Comparison of ENCODE assay signal across 15 cellular contexts in genomic region chr3:156416846-156417581, GRCh38.
A peak's percentile ranks its signal among the peaks of the same experiment; 100 is the strongest.
DNase-seq lines count a peak whose midpoint lies in the region; ATAC-seq lines count a peak whose summit lies in the region.
"Had no signal": no experiment of that assay in that cellular context is flagged by ENCODE, and none has a peak within 500 bp of the region (broad histone marks: within the 10 kb centered on the region; RNA-seq: fewer than 3 reads in every experiment).

No MANE protein-coding gene starts in this region.

- no peak overlapping the region for H3K4me3 Mint-ChIP-seq in activated T-cell treated with anti-CD3 and anti-CD28 coated beads, Interleukin-2, amount 50 U/mL, for 4 hours
- H3K4me3 Mint-ChIP-seq in activated T-cell treated with anti-CD3 and anti-CD28 coated beads, Interleukin-2, amount 50 U/mL, for 72 hours: no peak overlapping the region
- H3K4me3 Mint-ChIP-seq: T-cell had no signal

- DNase-seq in DMS 273 treated with DMSO at 0.1 percent for 48 hours (lab: John Stamatoyannopoulos, UW): peak; percentile 47
- DNase-seq in HT-29 (ENCODE audit: low spot score): peak; percentile 2
- DNase-seq in adipocyte (ENCODE audit: low read depth): peak; percentile 10
- peak; percentile 4 for DNase-seq in kidney tubule cell (ENCODE audit: low spot score)
- no peak for DNase-seq in activated T-cell treated with anti-CD3 and anti-CD28 coated beads, Interleukin-2, amount 50 U/mL, for 4 hours
- DNase-seq in activated T-cell treated with anti-CD3 and anti-CD28 coated beads, Interleukin-2, amount 50 U/mL, for 72 hours: no peak
- DNase-seq in NCI-H2196 treated with DMSO at 0.1 percent for 48 hours (lab: John Stamatoyannopoulos, UW; ENCODE audit: unreplicated experiment): no peak
- DNase-seq in NOMO-1 (lab: John Stamatoyannopoulos, UW; ENCODE audit: unreplicated experiment in 2 of 2): no peak
- DNase-seq: activated CD4-positive, CD25-positive, alpha-beta regulatory T cell; activated naive CD4-positive, alpha-beta T cell; effector memory CD4-positive, alpha-beta T cell; kidney; mucosa of descending colon; NCI-H1048; T-cell had no signal

- no peaks in the 10 kb centered on the region for H3K4me1 Mint-ChIP-seq in activated T-cell treated with anti-CD3 and anti-CD28 coated beads, Interleukin-2, amount 50 U/mL, for 4 hours (ENCODE audit: low read depth)
- H3K4me1 Mint-ChIP-seq in activated T-cell treated with anti-CD3 and anti-CD28 coated beads, Interleukin-2, amount 50 U/mL, for 72 hours (ENCODE audit: low read depth): no peaks in the 10 kb centered on the region
- H3K4me1 Mint-ChIP-seq: T-cell had no signal

- no peaks in the 10 kb centered on the region for H3K4me1 ChIP-seq in adipocyte (ENCODE audit: control insufficient read depth, insufficient read depth, low read length)

- H3K36me3 Mint-ChIP-seq in activated T-cell treated with anti-CD3 and anti-CD28 coated beads, Interleukin-2, amount 50 U/mL, for 4 hours (ENCODE audit: insufficient read depth): no peaks in the 10 kb centered on the region
- no peaks in the 10 kb centered on the region for H3K36me3 Mint-ChIP-seq in activated T-cell treated with anti-CD3 and anti-CD28 coated beads, Interleukin-2, amount 50 U/mL, for 72 hours (ENCODE audit: insufficient read depth in 2 of 2)
- H3K36me3 Mint-ChIP-seq: T-cell had no signal

- no peak for ATAC-seq in activated T-cell treated with anti-CD3 and anti-CD28 coated beads, Interleukin-2, amount 50 U/mL, for 4 hours
- ATAC-seq in activated T-cell treated with anti-CD3 and anti-CD28 coated beads, Interleukin-2, amount 50 U/mL, for 72 hours (replicated peaks in 1 of 2): no peak
- ATAC-seq: mucosa of descending colon, T-cell had no signal

- H3K36me3 ChIP-seq in adipocyte (ENCODE audit: control insufficient read depth, insufficient read depth, low read length, severe bottlenecking): no peaks in the 10 kb centered on the region

- peaks cover 8% of the 10 kb centered on the region for H3K27me3 Mint-ChIP-seq in activated T-cell treated with anti-CD3 and anti-CD28 coated beads, Interleukin-2, amount 50 U/mL, for 4 hours (ENCODE audit: low read depth)
- no peaks in the 10 kb centered on the region for H3K27me3 Mint-ChIP-seq in activated T-cell treated with anti-CD3 and anti-CD28 coated beads, Interleukin-2, amount 50 U/mL, for 72 hours (ENCODE audit: low read depth)

- H3K9me3 Mint-ChIP-seq in activated T-cell treated with anti-CD3 and anti-CD28 coated beads, Interleukin-2, amount 50 U/mL, for 4 hours: no peaks in the 10 kb centered on the region
- H3K9me3 Mint-ChIP-seq in activated T-cell treated with anti-CD3 and anti-CD28 coated beads, Interleukin-2, amount 50 U/mL, for 72 hours: no peaks in the 10 kb centered on the region

- no peak overlapping the region for H3K9ac ChIP-seq in adipocyte (ENCODE audit: low read length)

- H3K9me3 ChIP-seq in adipocyte (ENCODE audit: control insufficient read depth, low read length): no peaks in the 10 kb centered on the region
- H3K9me3 ChIP-seq: mucosa of descending colon had no signal

- H3K4me3 ChIP-seq in adipocyte (ENCODE audit: low read length): no peak overlapping the region
- H3K4me3 ChIP-seq: mucosa of descending colon had no signal

- H3K27me3 ChIP-seq in adipocyte (replicated peaks; ENCODE audit: control insufficient read depth, insufficient read depth, low read length): no peaks in the 10 kb centered on the region

- no peak overlapping the region for H3K27ac Mint-ChIP-seq in activated T-cell treated with anti-CD3 and anti-CD28 coated beads, Interleukin-2, amount 50 U/mL, for 72 hours
- H3K27ac Mint-ChIP-seq: T-cell had no signal

Comparison
In these comparisons a context has a peak if more than half of its experiments do, and no peak if none do; other contexts are left out.
1. DNase-seq: peak in DMS 273 treated with DMSO at 0.1 percent for 48 hours (single experiment), HT-29 (single experiment), adipocyte (single experiment) and kidney tubule cell (single experiment); none in activated T-cell treated with anti-CD3 and anti-CD28 coated beads, Interleukin-2, amount 50 U/mL, for 4 hours (single experiment), activated T-cell treated with anti-CD3 and anti-CD28 coated beads, Interleukin-2, amount 50 U/mL, for 72 hours (0 of 2), NCI-H2196 treated with DMSO at 0.1 percent for 48 hours (single experiment) and NOMO-1 (0 of 2).